Comparison of ENCODE assay signal across 14 cellular contexts in genomic region chr6:91106083-91106482, GRCh38.
DNase-seq lines count a peak whose midpoint lies in the region; TF ChIP-seq lines count a peak whose summit lies in the region.
"Had no signal": no experiment of that assay in that cellular context is flagged by ENCODE, and none has a peak within 500 bp of the region (broad histone marks: within the 10 kb centered on the region; RNA-seq: fewer than 3 reads in every experiment).

No MANE protein-coding gene starts in this region.

- no peaks in the 10 kb centered on the region for H3F3A ChIP-seq in neural progenitor cell (ENCODE audit: low read depth)

- no peak for TF ChIP-seq CTCF in hepatocyte (IDR thresholded peaks at IDR 0.05; ENCODE audit: poor library complexity)
- no peak for TF ChIP-seq CTCF in neural progenitor cell (IDR thresholded peaks at IDR 0.05)
- TF ChIP-seq CTCF in endodermal cell (conservative IDR thresholded peaks at IDR 0.05): no peak

- H3K36me3 ChIP-seq in hepatocyte (replicated peaks; ENCODE audit: insufficient read depth, low read depth) (no peaks in the 10 kb centered on the region), neural progenitor cell (no peaks in the 10 kb centered on the region), endodermal cell (ENCODE audit: control insufficient read depth, insufficient read depth, low read length) (no peaks in the 10 kb centered on the region)
- H3K36me3 ChIP-seq: BE2C had no signal

- H3K4me3 Mint-ChIP-seq in neural progenitor cell (no peak overlapping the region), endodermal cell (no peak overlapping the region)
- H3K4me3 Mint-ChIP-seq: CD8-positive, alpha-beta T cell; GM23338 had no signal

- H3K4me3 ChIP-seq in hepatocyte: no peak overlapping the region
- no peak overlapping the region for H3K4me3 ChIP-seq in neural progenitor cell
- no peak overlapping the region for H3K4me3 ChIP-seq in endodermal cell (ENCODE audit: low read length)
- H3K4me3 ChIP-seq: A549, GM12878, GM23338 had no signal

- H2AFZ ChIP-seq in hepatocyte: peak overlapping the region; percentile 10
- H2AFZ ChIP-seq in neural progenitor cell (replicated peaks): no peak overlapping the region
- H2AFZ ChIP-seq: GM23338 had no signal

- H3K9me3 ChIP-seq in hepatocyte (ENCODE audit: low read depth): no peaks in the 10 kb centered on the region
- no peaks in the 10 kb centered on the region for H3K9me3 ChIP-seq in neural progenitor cell (ENCODE audit: low read depth)
- H3K9me3 ChIP-seq in endodermal cell (ENCODE audit: control insufficient read depth, low read length): no peaks in the 10 kb centered on the region
- H3K9me3 ChIP-seq: A549, BE2C had no signal

- peaks cover 19% of the 10 kb centered on the region for H3K4me1 Mint-ChIP-seq in neural progenitor cell
- no peaks in the 10 kb centered on the region for H3K4me1 Mint-ChIP-seq in endodermal cell
- H3K4me1 Mint-ChIP-seq: GM23338 had no signal

- 49% methylated on average over 2 of the region's 2 CpGs for WGBS in hepatocyte (ENCODE audit: low lambda C conversion rate, missing lambda C conversion rate)
- 96 to 97% methylated on average over 2 of the region's 2 CpGs for WGBS in endodermal cell (ENCODE audit: insufficient coverage in 1 of 2, insufficient read length in 1 of 2), 2 experiments

- no peaks in the 10 kb centered on the region for H4K20me1 ChIP-seq in hepatocyte (ENCODE audit: insufficient read depth, poor library complexity, severe bottlenecking)
- no peaks in the 10 kb centered on the region for H4K20me1 ChIP-seq in neural progenitor cell (ENCODE audit: low read depth)

- no peak overlapping the region for H3K27ac ChIP-seq in hepatocyte
- no peak overlapping the region for H3K27ac ChIP-seq in neural progenitor cell
- no peak overlapping the region for H3K27ac ChIP-seq in endodermal cell (ENCODE audit: low read depth, low read length)
- H3K27ac ChIP-seq: A549, C4-2B had no signal

- H3K27me3 ChIP-seq in hepatocyte: no peaks in the 10 kb centered on the region
- no peaks in the 10 kb centered on the region for H3K27me3 ChIP-seq in neural progenitor cell
- H3K27me3 ChIP-seq in endodermal cell (ENCODE audit: control insufficient read depth, insufficient read depth, low read length, poor library complexity, severe bottlenecking): no peaks in the 10 kb centered on the region

- DNase-seq in HuH-7 (ENCODE audit: low spot score): peak; percentile 22
- DNase-seq in hepatocyte (ENCODE audit: low spot score): no peak
- no peak for DNase-seq in neural progenitor cell (ENCODE audit: low spot score)
- DNase-seq in activated CD4-positive, alpha-beta T cell treated with anti-CD3 and anti-CD28 coated beads, Interleukin-2, amount 50 U/mL, for 48 hours: no peak
- no peak for DNase-seq in endodermal cell
- DNase-seq in GDM1 (lab: John Stamatoyannopoulos, UW): no peak
- DNase-seq: BE2C; CD8-positive, alpha-beta T cell; COR-L47; H7 had no signal

- no peaks in the 10 kb centered on the region for H3K36me3 Mint-ChIP-seq in neural progenitor cell
- no peaks in the 10 kb centered on the region for H3K36me3 Mint-ChIP-seq in endodermal cell (ENCODE audit: low read depth)
- H3K36me3 Mint-ChIP-seq: CD8-positive, alpha-beta T cell had no signal

- H3K79me2 ChIP-seq in hepatocyte (no peaks in the 10 kb centered on the region), neural progenitor cell (ENCODE audit: low read depth) (no peaks in the 10 kb centered on the region)

- H3K4me1 ChIP-seq in hepatocyte (ENCODE audit: insufficient read depth) (no peaks in the 10 kb centered on the region), neural progenitor cell (no peaks in the 10 kb centered on the region), endodermal cell (ENCODE audit: control insufficient read depth, insufficient read depth, low read length) (no peaks in the 10 kb centered on the region)
- H3K4me1 ChIP-seq: A549, BE2C had no signal

- peak overlapping the region; percentile 58 for H3K27ac Mint-ChIP-seq in neural progenitor cell
- H3K27ac Mint-ChIP-seq in endodermal cell: no peak overlapping the region
- H3K27ac Mint-ChIP-seq: CD8-positive, alpha-beta T cell; GM23338 had no signal

- no peaks in the 10 kb centered on the region for H3K9me2 ChIP-seq in hepatocyte (replicated peaks; ENCODE audit: insufficient read depth)

- peaks cover 5% of the 10 kb centered on the region for H3K27me3 Mint-ChIP-seq in neural progenitor cell (ENCODE audit: insufficient read depth, low read depth)
- no peaks in the 10 kb centered on the region for H3K27me3 Mint-ChIP-seq in endodermal cell (ENCODE audit: insufficient read depth)

- H3K9me3 Mint-ChIP-seq in neural progenitor cell (no peaks in the 10 kb centered on the region), endodermal cell (no peaks in the 10 kb centered on the region)
- H3K9me3 Mint-ChIP-seq: CD8-positive, alpha-beta T cell; GM23338 had no signal

- H3K4me2 ChIP-seq in hepatocyte (no peak overlapping the region), neural progenitor cell (no peak overlapping the region)
- H3K4me2 ChIP-seq: A549, GM23338 had no signal

- no peak overlapping the region for H3K9ac ChIP-seq in neural progenitor cell
- H3K9ac ChIP-seq in endodermal cell (ENCODE audit: extremely low read depth, low read length, poor library complexity, severe bottlenecking): no peak overlapping the region
